20 cellular contexts compared by ENCODE assay signal in the genomic region with DNA sequence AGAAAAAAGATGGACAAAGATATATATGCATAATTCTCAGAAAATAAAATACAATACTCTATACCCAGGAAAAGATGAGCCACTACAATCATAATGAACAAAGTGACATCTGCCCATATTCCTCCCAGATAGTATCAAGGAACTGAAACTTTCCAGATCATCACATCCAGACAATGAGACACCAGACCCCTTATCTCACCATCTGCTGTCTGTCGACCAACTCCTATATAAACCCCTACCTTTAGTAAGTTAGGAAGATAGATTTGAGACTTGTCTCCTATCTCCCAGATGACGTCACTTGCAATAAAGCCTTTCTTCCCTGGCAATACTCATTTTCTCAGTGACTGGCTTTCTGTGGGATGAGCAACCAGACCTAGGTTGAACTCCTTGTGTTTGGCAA.
DNase-seq lines count a peak whose midpoint lies in the region; ATAC-seq and TF ChIP-seq lines count a peak whose summit lies in the region.
"Had no signal": no experiment of that assay in that cellular context is flagged by ENCODE, and none has a peak within 500 bp of the region (broad histone marks: within the 10 kb centered on the region; RNA-seq: fewer than 3 reads in every experiment).

No MANE protein-coding gene starts in this region.

- no peak overlapping the region for H3K4me3 ChIP-seq in CD8-positive, alpha-beta T cell (ENCODE audit: low read depth, low read length)
- H3K4me3 ChIP-seq in H7 (ENCODE audit: insufficient read depth, low read depth, low read length), result no peak overlapping the region
- H3K4me3 ChIP-seq: SJSA1, thyroid gland had no signal

- no peaks in the 10 kb centered on the region for H3K36me3 Mint-ChIP-seq in CD8-positive, alpha-beta T cell
- H3K36me3 Mint-ChIP-seq: stimulated activated memory B cell treated with anti-CD40 and anti-IgM and Interleukin-4, amounts not matched to agents 10 μg/mL and 1 μg/mL and 100 μg/mL, for 72 hours had no signal

- POLR2A ChIA-PET in CD8-positive, alpha-beta T cell (lab: Charles Lee), result no interaction called here

- no peak overlapping the region for H3K27ac ChIP-seq in CD8-positive, alpha-beta T cell (ENCODE audit: low read depth, low read length)
- H3K27ac ChIP-seq: SJSA1, thyroid gland had no signal

- H3K4me1 Mint-ChIP-seq in CD8-positive, alpha-beta T cell (ENCODE audit: low read depth), result no peaks in the 10 kb centered on the region
- H3K4me1 Mint-ChIP-seq: stimulated activated memory B cell treated with anti-CD40 and anti-IgM and Interleukin-4, amounts not matched to agents 10 μg/mL and 1 μg/mL and 100 μg/mL, for 72 hours had no signal

- H3K27me3 ChIP-seq in CD8-positive, alpha-beta T cell (ENCODE audit: insufficient read depth, low read length), result no peaks in the 10 kb centered on the region
- no peaks in the 10 kb centered on the region for H3K27me3 ChIP-seq in H7 (ENCODE audit: control insufficient read depth, insufficient read depth, low read length)
- H3K27me3 ChIP-seq: SJSA1, thyroid gland had no signal

- ATAC-seq in GM18508 (IDR thresholded peaks at IDR 0.05; ENCODE audit: insufficient read depth, unreplicated experiment), result peak; percentile 14
- peak; percentile 28 for ATAC-seq in GM21360 (IDR thresholded peaks at IDR 0.05; ENCODE audit: unreplicated experiment)
- peak; percentile 32 for ATAC-seq in HG03103 (IDR thresholded peaks at IDR 0.05; ENCODE audit: low read depth, unreplicated experiment)
- no peak for ATAC-seq in CD8-positive, alpha-beta T cell
- ATAC-seq: sciatic nerve; stimulated activated memory B cell treated with anti-CD40 and anti-IgM and Interleukin-4, amounts not matched to agents 10 μg/mL and 1 μg/mL and 100 μg/mL, for 72 hours had no signal

- intact Hi-C loops in CD8-positive, alpha-beta T cell (cut with DNase I, micrococcal nuclease), result no loop called here

- H3K9me3 Mint-ChIP-seq in CD8-positive, alpha-beta T cell, result no peaks in the 10 kb centered on the region
- H3K9me3 Mint-ChIP-seq: stimulated activated memory B cell treated with anti-CD40 and anti-IgM and Interleukin-4, amounts not matched to agents 10 μg/mL and 1 μg/mL and 100 μg/mL, for 72 hours had no signal

- no peak for TF ChIP-seq CTCF in CD8-positive, alpha-beta T cell (IDR thresholded peaks at IDR 0.05)

- no peaks in the 10 kb centered on the region for H3K4me1 ChIP-seq in CD8-positive, alpha-beta T cell (ENCODE audit: insufficient read depth, low read length)
- H3K4me1 ChIP-seq: SJSA1, thyroid gland had no signal

- H3K27ac Mint-ChIP-seq in CD8-positive, alpha-beta T cell, result no peak overlapping the region
- H3K27ac Mint-ChIP-seq: stimulated activated memory B cell treated with anti-CD40 and anti-IgM and Interleukin-4, amounts not matched to agents 10 μg/mL and 1 μg/mL and 100 μg/mL, for 72 hours had no signal

- H3K4me3 Mint-ChIP-seq in CD8-positive, alpha-beta T cell, result no peak overlapping the region
- H3K4me3 Mint-ChIP-seq: stimulated activated memory B cell treated with anti-CD40 and anti-IgM and Interleukin-4, amounts not matched to agents 10 μg/mL and 1 μg/mL and 100 μg/mL, for 72 hours had no signal

- no peaks in the 10 kb centered on the region for H3K9me3 ChIP-seq in CD8-positive, alpha-beta T cell (ENCODE audit: low read length)
- H3K9me3 ChIP-seq: SJSA1, thyroid gland had no signal

- CTCF ChIA-PET in CD8-positive, alpha-beta T cell (lab: Charles Lee), result no interaction called here

- no peaks in the 10 kb centered on the region for H3K27me3 Mint-ChIP-seq in CD8-positive, alpha-beta T cell (ENCODE audit: low read depth)

- peak; percentile 53 for DNase-seq in islet precursor cell
- DNase-seq in NCI-H1694 (lab: John Stamatoyannopoulos, UW), result no peak
- DNase-seq in CD8-positive, alpha-beta T cell, result no peak
- no peak for DNase-seq in H7
- DNase-seq: activated CD4-positive, alpha-beta T cell treated with anti-CD3 and anti-CD28 coated beads, Interleukin-2, amount 50 U/mL, for 48 hours; activated naive CD4-positive, alpha-beta T cell; amniotic stem cell; caudate nucleus; erythroblast; NCI-H1436; NCI-H2171 treated with DMSO at 0.1 percent for 48 hours; NCI-H69; T-helper 2 cell; thyroid gland had no signal

- no peaks in the 10 kb centered on the region for H3K36me3 ChIP-seq in CD8-positive, alpha-beta T cell (ENCODE audit: insufficient read depth, low read length)
- no peaks in the 10 kb centered on the region for H3K36me3 ChIP-seq in H7 (replicated peaks; ENCODE audit: control insufficient read depth, insufficient read depth, low read length)
- H3K36me3 ChIP-seq: SJSA1, thyroid gland had no signal
